Comparison of ENCODE assay signal across 28 cellular contexts in the genomic region with DNA sequence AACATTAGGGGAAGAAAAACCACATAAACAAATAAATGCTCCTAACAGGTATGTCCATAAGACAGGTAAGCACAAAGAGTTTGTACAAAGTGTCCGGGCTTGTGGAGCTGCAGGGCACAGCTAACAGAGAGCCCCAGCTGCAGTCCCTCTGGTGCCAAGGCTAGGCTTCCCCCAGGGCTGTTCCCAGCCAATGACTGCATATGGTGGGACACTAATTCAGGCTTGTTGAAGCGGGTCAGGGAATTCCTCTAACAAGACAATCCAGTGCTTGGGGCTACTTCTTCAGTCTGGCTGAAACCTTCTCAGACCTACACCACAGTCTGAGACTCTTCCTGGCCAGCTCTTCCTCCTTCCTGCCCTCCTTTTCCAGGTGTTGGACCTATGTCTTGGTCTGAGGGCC. TPM values are rescaled to one million over a fixed set of nuclear protein-coding genes. Genes with fewer than 3 reads are reported as not detected.
"Had no signal": no experiment of that assay in that cellular context is flagged by ENCODE, and none has a peak within 500 bp of the region (broad histone marks: within the 10 kb centered on the region; RNA-seq: fewer than 3 reads in every experiment).

No MANE protein-coding gene starts in this region.

- DNase-seq: activated B cell treated with CpG ODN at 0.5 μM for 24 hours; activated CD4-positive, alpha-beta T cell treated with anti-CD3 and anti-CD28 coated beads for 4 hours; activated CD4-positive, alpha-beta T cell treated with anti-CD3 and anti-CD28 coated beads, Interleukin-2, amount 50 U/mL, for 48 hours; activated gamma-delta T cell; activated naive CD4-positive, alpha-beta T cell treated with anti-CD3 and anti-CD28 coated beads, Interleukin-2, amount 50 U/mL, for 16 hours; aorta; brain microvascular endothelial cell; central memory CD4-positive, alpha-beta T cell; effector memory CD4-positive, alpha-beta T cell; lower lobe of right lung; ovary; psoas muscle; spleen; stimulated activated CD4-positive, alpha-beta T cell treated with anti-CD3 and anti-CD28 coated beads, Interleukin-4, amount 100 ng/mL, for 1 hour; stimulated activated naive CD4-positive, alpha-beta T cell treated with Interleukin-2 at 50 U/mL for 16 hours; T1000; upper lobe of left lung had no signal

- ATAC-seq: left lobe of liver, lower lobe of right lung, psoas muscle had no signal

- H3K27ac Mint-ChIP-seq: activated B cell treated with CpG ODN at 0.5 μM for 24 hours; activated T-helper 1 cell treated with anti-CD3 and anti-CD28 coated beads, Interleukin-12 subunit alpha, Interleukin-12 subunit beta, Interleukin-2, Interleukin-4 antibody, amounts not matched to agents 30 ng/mL and 10 ng/mL and 1 ng/mL, durations not matched to agents 14 hours and 24 hours and 36 hours; mesothelial cell of epicardium; natural killer cell treated with Interleukin-12 subunit alpha and Interleukin-12 subunit beta and Interleukin-15 and Interleukin-18, amount 100 ng/mL, for 72 hours had no signal

- FAIRE-seq: colon had no signal

- H3K27me3 Mint-ChIP-seq: activated B cell treated with CpG ODN at 0.5 μM for 24 hours; natural killer cell treated with Interleukin-12 subunit alpha and Interleukin-12 subunit beta and Interleukin-15 and Interleukin-18, amount 100 ng/mL, for 72 hours had no signal

- H3K36me3 ChIP-seq: neutrophil, ovary had no signal

- H3K4me1 ChIP-seq: lower lobe of right lung, psoas muscle, right atrium auricular region, spleen, upper lobe of left lung had no signal

- H3K4me3 ChIP-seq: lower lobe of right lung, ovary, psoas muscle, right atrium auricular region, spleen, thoracic aorta, upper lobe of left lung had no signal

- H3K9me3 Mint-ChIP-seq: natural killer cell treated with Interleukin-12 subunit alpha and Interleukin-12 subunit beta and Interleukin-15 and Interleukin-18, amount 100 ng/mL, for 72 hours had no signal

- H3K27me3 ChIP-seq: brain microvascular endothelial cell, neutrophil, ovary, right atrium auricular region, spleen, upper lobe of left lung had no signal

- H3K9me3 ChIP-seq: thoracic aorta had no signal

- H3K4me1 Mint-ChIP-seq: activated B cell treated with CpG ODN at 0.5 μM for 24 hours, mesothelial cell of epicardium had no signal

- H3K4me3 Mint-ChIP-seq: activated B cell treated with CpG ODN at 0.5 μM for 24 hours; activated T-helper 1 cell treated with anti-CD3 and anti-CD28 coated beads, Interleukin-12 subunit alpha, Interleukin-12 subunit beta, Interleukin-2, Interleukin-4 antibody, amounts not matched to agents 30 ng/mL and 10 ng/mL and 1 ng/mL, durations not matched to agents 14 hours and 24 hours and 36 hours; mesothelial cell of epicardium; natural killer cell treated with Interleukin-12 subunit alpha and Interleukin-12 subunit beta and Interleukin-15 and Interleukin-18, amount 100 ng/mL, for 72 hours had no signal

- H3K27ac ChIP-seq: brain microvascular endothelial cell, lower lobe of right lung, neutrophil, ovary, psoas muscle, right atrium auricular region, spleen, thoracic aorta, upper lobe of left lung had no signal

RNA-seq across cellular contexts. Expression of gene ALDH3A1, which starts 51.7 kb away (rescaled TPM):
- total RNA-seq: activated B cell treated with CpG ODN at 0.5 μM for 24 hours; activated T-helper 1 cell treated with anti-CD3 and anti-CD28 coated beads, Interleukin-12 subunit alpha, Interleukin-12 subunit beta, Interleukin-2, Interleukin-4 antibody, amounts not matched to agents 30 ng/mL and 10 ng/mL and 1 ng/mL, durations not matched to agents 14 hours and 24 hours and 36 hours; fibroblast of villous mesenchyme; glomerular endothelial cell; natural killer cell treated with Interleukin-12 subunit alpha and Interleukin-12 subunit beta and Interleukin-15 and Interleukin-18, amount 100 ng/mL, for 72 hours; T-helper 1 cell treated with Interleukin-12 subunit alpha and Interleukin-12 subunit beta and Interleukin-4 antibody, amounts not matched to agents 30 ng/mL and 1 ng/mL, for 36 hours had no signal
